ENCODE assay signal across 16 cellular contexts in the genomic region with DNA sequence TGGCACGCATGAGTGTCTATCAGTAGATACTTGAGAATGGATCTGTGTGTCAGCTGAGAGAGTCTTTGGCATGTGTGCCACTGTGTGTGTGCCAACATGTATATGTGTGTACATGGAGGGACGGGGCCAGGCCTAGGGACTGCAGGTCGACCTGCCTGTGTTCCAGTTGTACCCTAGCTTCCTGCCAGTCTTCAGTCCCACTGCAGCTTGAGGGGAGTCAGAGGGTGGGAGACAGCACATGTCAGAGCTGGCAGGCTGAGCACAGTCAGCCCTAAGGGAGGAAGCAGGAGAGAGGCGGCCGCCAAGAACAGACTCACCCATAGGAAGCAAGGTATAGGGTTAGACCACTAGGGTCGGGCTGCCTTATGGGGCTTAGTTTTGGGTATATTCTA. TPM values are rescaled to one million over a fixed set of nuclear protein-coding genes. Genes with fewer than 3 reads are reported as not detected.
DNase-seq lines count a peak whose midpoint lies in the region; ATAC-seq and TF ChIP-seq lines count a peak whose summit lies in the region.
"Had no signal": no experiment of that assay in that cellular context is flagged by ENCODE, and none has a peak within 500 bp of the region (broad histone marks: within the 10 kb centered on the region; RNA-seq: fewer than 3 reads in every experiment).

No MANE protein-coding gene starts in this region.

- H3K27me3 Mint-ChIP-seq in Caco-2 (ENCODE audit: insufficient read depth, unreplicated experiment) (no peaks in the 10 kb centered on the region), activated B cell treated with CpG ODN at 0.5 μM for 24 hours (no peaks in the 10 kb centered on the region)

- no peaks in the 10 kb centered on the region for H3K9me3 Mint-ChIP-seq in Caco-2 (ENCODE audit: unreplicated experiment)
- no peaks in the 10 kb centered on the region for H3K9me3 Mint-ChIP-seq in activated B cell treated with CpG ODN at 0.5 μM for 24 hours

- H3K4me3 Mint-ChIP-seq in Caco-2 (ENCODE audit: unreplicated experiment) (no peak overlapping the region), activated B cell treated with CpG ODN at 0.5 μM for 24 hours (peak overlapping the region; percentile 77)

- TF ChIP-seq POLR2A in thyroid gland (IDR thresholded peaks at IDR 0.05) = no peak

- intact Hi-C loops in Caco-2 (cut with micrococcal nuclease; ENCODE audit: unreplicated experiment) (no loop called here), activated B cell treated with CpG ODN at 0.5 μM for 24 hours (cut with micrococcal nuclease) (no loop called here), thyroid gland (cut with DNase I) (no loop called here)

- POLR2A ChIA-PET in Caco-2 (lab: Charles Lee) (no interaction called here), activated B cell treated with CpG ODN at 0.5 μM for 24 hours (lab: Charles Lee) (interaction anchor here (0.7 to 26.4 kb wide), 4 partner anchors 6 to 46 kb away, joined by 3 to 1307 read pairs (median 655); a partner anchor contains a TSS)

- TF ChIP-seq CTCF in Caco-2 (IDR thresholded peaks at IDR 0.05; ENCODE audit: insufficient read depth in 1 of 2, low read depth in 1 of 2, low read length in 1 of 2, severe bottlenecking in 1 of 2, unreplicated experiment in 1 of 2) = no peak
- TF ChIP-seq CTCF in activated B cell treated with CpG ODN at 0.5 μM for 24 hours (IDR thresholded peaks at IDR 0.05) = no peak
- no peak for TF ChIP-seq CTCF in thyroid gland (IDR thresholded peaks at IDR 0.05)

- H3K4me3 ChIP-seq in Caco-2 (ENCODE audit: low read depth, low read length) (no peak overlapping the region), muscle layer of colon (ENCODE audit: low read depth in 1 of 2, low read length in 2 of 2) (no peak overlapping the region), thyroid gland (replicated peaks in 1 of 3) (no peak overlapping the region)

- H3K36me3 Mint-ChIP-seq in Caco-2 (ENCODE audit: insufficient read depth, unreplicated experiment) (no peaks in the 10 kb centered on the region), activated B cell treated with CpG ODN at 0.5 μM for 24 hours (ENCODE audit: low read depth) (peaks cover 61% of the 10 kb centered on the region)

- H3K36me3 ChIP-seq in Caco-2 (ENCODE audit: control insufficient read depth, insufficient read depth, low read length) (no peaks in the 10 kb centered on the region), muscle layer of colon (ENCODE audit: insufficient read depth, low read length) (no peaks in the 10 kb centered on the region), thyroid gland (no peaks in the 10 kb centered on the region)
- H3K36me3 ChIP-seq: WERI-Rb-1 had no signal

- no peaks in the 10 kb centered on the region for H3K27me3 ChIP-seq in Caco-2 (replicated peaks; ENCODE audit: control insufficient read depth, insufficient read depth, low read length)
- no peaks in the 10 kb centered on the region for H3K27me3 ChIP-seq in muscle layer of colon (ENCODE audit: control insufficient read depth in 1 of 2, insufficient read depth in 2 of 2, low read length in 2 of 2)
- H3K27me3 ChIP-seq in thyroid gland = no peaks in the 10 kb centered on the region

- BruUV-seq in Caco-2 (replicated peaks; lab: Mats Ljungman, UMichigan) = no TSS peak

- CTCF ChIA-PET in Caco-2 (lab: Charles Lee) (no interaction called here), activated B cell treated with CpG ODN at 0.5 μM for 24 hours (lab: Charles Lee) (interaction anchor here (1.4 to 22.6 kb wide), 2 partner anchors 9 to 14 kb away, joined by 4 to 735 read pairs; a partner anchor contains a TSS)

- DNase-seq in Caco-2 (no peak), activated B cell treated with CpG ODN at 0.5 μM for 24 hours (no peak), thyroid gland (no peak), D341Med (ENCODE audit: low spot score) (no peak), NCI-H1436 (lab: John Stamatoyannopoulos, UW) (no peak)
- DNase-seq: C1 segment of cervical spinal cord, islet precursor cell, NCI-H2081, NCI-H526 treated with DMSO at 0.1 percent for 48 hours, trophoblast cell, WERI-Rb-1 had no signal

- peak overlapping the region; percentile 77 for H3K27ac ChIP-seq in muscle layer of colon (ENCODE audit: low read depth, low read length)
- H3K27ac ChIP-seq in thyroid gland = peak overlapping the region; percentile 3 to 82 (median 81)
- H3K27ac ChIP-seq: epithelial cell of prostate, WERI-Rb-1 had no signal

- no peak overlapping the region for H3K9ac ChIP-seq in muscle layer of colon (ENCODE audit: low read length)

- H3K27ac Mint-ChIP-seq in Caco-2 (ENCODE audit: unreplicated experiment) (peak overlapping the region; percentile 9), activated B cell treated with CpG ODN at 0.5 μM for 24 hours (peak overlapping the region; percentile 82)

- no peaks in the 10 kb centered on the region for H3K4me1 Mint-ChIP-seq in Caco-2 (ENCODE audit: low read depth, unreplicated experiment)
- H3K4me1 Mint-ChIP-seq in activated B cell treated with CpG ODN at 0.5 μM for 24 hours = peaks cover 83% of the 10 kb centered on the region

- H3K9me3 ChIP-seq in Caco-2 = no peaks in the 10 kb centered on the region
- no peaks in the 10 kb centered on the region for H3K9me3 ChIP-seq in muscle layer of colon (ENCODE audit: low read length)
- no peaks in the 10 kb centered on the region for H3K9me3 ChIP-seq in thyroid gland

- ATAC-seq in activated B cell treated with CpG ODN at 0.5 μM for 24 hours (ENCODE audit: low read depth) = no peak
- ATAC-seq in HG02642 (IDR thresholded peaks at IDR 0.05; ENCODE audit: poor library complexity, unreplicated experiment) = no peak
- ATAC-seq in HG03469 (IDR thresholded peaks at IDR 0.05; ENCODE audit: unreplicated experiment) = no peak

- H3K4me1 ChIP-seq in Caco-2 = peaks cover 11% of the 10 kb centered on the region
- H3K4me1 ChIP-seq in muscle layer of colon (ENCODE audit: insufficient read depth, low read length) = peaks cover 74% of the 10 kb centered on the region
- H3K4me1 ChIP-seq in thyroid gland = peaks cover 55 to 76% of the 10 kb centered on the region in 2 donors

- WGBS in thyroid gland, 2 donors = 46 to 54% methylated on average over 6 of the region's 6 CpGs

RNA-seq across cellular contexts. Expression of a gene that starts 5.6 kb away (rescaled TPM):
- 4.5 and 5.8 TPM in 2 replicates for total RNA-seq in Caco-2 (2022)
- total RNA-seq in activated B cell treated with CpG ODN at 0.5 μM for 24 hours = 28.2 and 30.7 TPM in 2 replicates
- 1 to 10 TPM; 4.3 to 9.4 (median 6.9) TPM for total RNA-seq in thyroid gland

RNA-seq across cellular contexts. Expression of a gene that starts 14.5 kb away (rescaled TPM):
- total RNA-seq in Caco-2 (2022) (29.8 and 30.8 TPM in 2 replicates), activated B cell treated with CpG ODN at 0.5 μM for 24 hours (166 and 169 TPM in 2 replicates), thyroid gland (100 to 1,000 TPM in 1 of 4 donors, 10 to 100 TPM in 3; 38.6 to 105 (median 60.6) TPM)

RNA-seq across cellular contexts. Expression of a gene that starts 24.0 kb away (rescaled TPM):
- 55.1 and 63.5 TPM in 2 replicates for total RNA-seq in Caco-2 (2022)
- 30.4 and 35.2 TPM in 2 replicates for total RNA-seq in activated B cell treated with CpG ODN at 0.5 μM for 24 hours
- total RNA-seq in thyroid gland = 10 to 100 TPM; 22.7 to 38.0 (median 31.0) TPM

RNA-seq across cellular contexts. Expression of a gene that starts 33.8 kb away (rescaled TPM):
- 384 and 389 TPM in 2 replicates for total RNA-seq in Caco-2 (2022)
- 349 and 354 TPM in 2 replicates for total RNA-seq in activated B cell treated with CpG ODN at 0.5 μM for 24 hours
- total RNA-seq in thyroid gland = 100 to 1,000 TPM; 164 to 216 (median 191) TPM

RNA-seq across cellular contexts. Expression of a gene that starts 36.1 kb away (rescaled TPM):
- total RNA-seq in Caco-2 (2022) = 0.26 TPM in 1 of 2 replicates, not detected in the other
- total RNA-seq in activated B cell treated with CpG ODN at 0.5 μM for 24 hours = 158 and 163 TPM in 2 replicates
- total RNA-seq in thyroid gland = 10 to 100 TPM in 2 of 4 donors, 1 to 10 TPM in 2; 8.8 to 16.0 (median 11.6) TPM
- total RNA-seq: renal cortical epithelial cell had no signal
